ENCODE assay signal across 11 cellular contexts in the genomic region with DNA sequence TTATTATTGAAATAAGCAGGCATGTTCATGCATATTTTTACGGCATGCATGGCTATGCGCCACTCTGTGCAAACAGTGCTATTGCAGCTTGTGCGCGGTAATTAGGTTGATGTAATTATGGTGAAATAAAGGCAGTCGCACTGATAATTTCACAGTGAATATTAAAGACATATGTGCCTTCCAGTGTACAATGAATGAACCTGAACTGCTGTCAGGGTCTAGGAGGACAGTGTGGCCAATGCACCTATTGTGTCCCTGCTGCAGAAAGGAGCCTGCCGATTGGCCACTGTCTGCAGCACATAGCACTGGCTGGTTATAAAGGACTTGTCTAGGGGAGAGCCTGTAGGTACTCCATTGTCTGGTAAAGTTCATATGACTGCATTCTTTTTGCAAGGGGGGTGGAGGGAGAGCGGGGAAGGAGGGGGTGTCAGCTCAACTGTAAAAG.
A peak's percentile ranks its signal among the peaks of the same experiment; 100 is the strongest.
DNase-seq lines count a peak whose midpoint lies in the region; ATAC-seq and TF ChIP-seq lines count a peak whose summit lies in the region.
"Had no signal": no experiment of that assay in that cellular context is flagged by ENCODE, and none has a peak within 500 bp of the region (broad histone marks: within the 10 kb centered on the region; RNA-seq: fewer than 3 reads in every experiment).

No MANE protein-coding gene starts in this region.

- H3K4me1 Mint-ChIP-seq in WTC11, result peaks cover 10% of the 10 kb centered on the region
- no peaks in the 10 kb centered on the region for H3K4me1 Mint-ChIP-seq in CD4-positive, alpha-beta T cell (ENCODE audit: low read depth)

- intact Hi-C loops in CD4-positive, alpha-beta T cell (cut with DNase I, micrococcal nuclease), result no loop called here

- no peak overlapping the region for H3K27ac ChIP-seq in thoracic aorta
- H3K27ac ChIP-seq in CD4-positive, alpha-beta T cell (ENCODE audit: low read depth, low read length), result no peak overlapping the region
- H3K27ac ChIP-seq: A549, colonic mucosa had no signal

- H3K27ac Mint-ChIP-seq in WTC11, result no peak overlapping the region
- H3K27ac Mint-ChIP-seq in CD4-positive, alpha-beta T cell, result no peak overlapping the region

- no peak overlapping the region for H3K4me3 Mint-ChIP-seq in WTC11
- H3K4me3 Mint-ChIP-seq in CD4-positive, alpha-beta T cell, result no peak overlapping the region

- no peaks in the 10 kb centered on the region for H3K36me3 ChIP-seq in thoracic aorta
- H3K36me3 ChIP-seq: colonic mucosa had no signal

- POLR2A ChIA-PET in WTC11 (lab: Charles Lee), result no interaction called here
- POLR2A ChIA-PET in CD4-positive, alpha-beta T cell (lab: Charles Lee), result no interaction called here

- peak overlapping the region; percentile 66 for H3K4me3 ChIP-seq in thoracic aorta
- H3K4me3 ChIP-seq: A549, colonic mucosa had no signal

- TF ChIP-seq CTCF in WTC11 (IDR thresholded peaks at IDR 0.05), result no peak
- no peak for TF ChIP-seq CTCF in thoracic aorta (IDR thresholded peaks at IDR 0.05)
- no peak for TF ChIP-seq CTCF in CD4-positive, alpha-beta T cell (IDR thresholded peaks at IDR 0.05)

- DNase-seq in NCI-H748 (lab: John Stamatoyannopoulos, UW; ENCODE audit: unreplicated experiment) (peak; percentile 4), NCI-H748 treated with DMSO at 0.1 percent for 48 hours (lab: John Stamatoyannopoulos, UW) (no peak), WTC11 (ENCODE audit: low spot score) (no peak), iPS-NIHi11 (ENCODE audit: low spot score) (peak; percentile 15), thoracic aorta (ENCODE audit: low spot score) (no peak)
- DNase-seq in CD4-positive, alpha-beta T cell, result no peak
- DNase-seq: colonic mucosa, NCI-H187 treated with DMSO at 0.1 percent for 48 hours had no signal

- H3K9me3 ChIP-seq in thoracic aorta, result no peaks in the 10 kb centered on the region
- no peaks in the 10 kb centered on the region for H3K9me3 ChIP-seq in CD4-positive, alpha-beta T cell (ENCODE audit: control insufficient read depth, low read length)
- H3K9me3 ChIP-seq: A549, colonic mucosa had no signal

- H3K9me3 Mint-ChIP-seq in WTC11, result peaks cover 6% of the 10 kb centered on the region
- no peaks in the 10 kb centered on the region for H3K9me3 Mint-ChIP-seq in CD4-positive, alpha-beta T cell

- peaks cover 0 to 7% of the 10 kb centered on the region in 2 donors for H3K4me1 ChIP-seq in thoracic aorta (ENCODE audit: control insufficient read depth in 1 of 2, low read depth in 2 of 2)
- H3K4me1 ChIP-seq: A549, colonic mucosa had no signal

- H3K27me3 ChIP-seq in thoracic aorta (replicated peaks; ENCODE audit: insufficient read depth), result no peaks in the 10 kb centered on the region
- H3K27me3 ChIP-seq in CD4-positive, alpha-beta T cell (ENCODE audit: control insufficient read depth, insufficient read depth, low read length), result no peaks in the 10 kb centered on the region
- H3K27me3 ChIP-seq: colonic mucosa had no signal

- no peaks in the 10 kb centered on the region for H3K27me3 Mint-ChIP-seq in WTC11 (ENCODE audit: low read depth)
- H3K27me3 Mint-ChIP-seq in CD4-positive, alpha-beta T cell, result no peaks in the 10 kb centered on the region

- ATAC-seq in WTC11 (peak; percentile 71), thoracic aorta (ENCODE audit: insufficient number of reproducible peaks, low FRiP score, low read depth) (no peak), GM18861 (IDR thresholded peaks at IDR 0.05; ENCODE audit: unreplicated experiment) (no peak), HG03520 (IDR thresholded peaks at IDR 0.05; ENCODE audit: unreplicated experiment) (no peak)
- no peak for ATAC-seq in CD4-positive, alpha-beta T cell (ENCODE audit: poor library complexity)
- ATAC-seq: A549 had no signal

- H3K36me3 Mint-ChIP-seq in WTC11, result no peaks in the 10 kb centered on the region
- H3K36me3 Mint-ChIP-seq in CD4-positive, alpha-beta T cell (ENCODE audit: low read depth), result no peaks in the 10 kb centered on the region

- CTCF ChIA-PET in WTC11 (lab: Charles Lee), result no interaction called here
- CTCF ChIA-PET in CD4-positive, alpha-beta T cell (lab: Charles Lee), result interaction anchor here (0.6 kb wide), 1 partner anchor 9 kb away, joined by 3 read pairs; no protein-coding TSS in a partner anchor

TF ChIP-seq in WTC11, 78 proteins besides CTCF, POLR2A, EP300 and RAD21:
- TF ChIP-seq, protein P1, sequence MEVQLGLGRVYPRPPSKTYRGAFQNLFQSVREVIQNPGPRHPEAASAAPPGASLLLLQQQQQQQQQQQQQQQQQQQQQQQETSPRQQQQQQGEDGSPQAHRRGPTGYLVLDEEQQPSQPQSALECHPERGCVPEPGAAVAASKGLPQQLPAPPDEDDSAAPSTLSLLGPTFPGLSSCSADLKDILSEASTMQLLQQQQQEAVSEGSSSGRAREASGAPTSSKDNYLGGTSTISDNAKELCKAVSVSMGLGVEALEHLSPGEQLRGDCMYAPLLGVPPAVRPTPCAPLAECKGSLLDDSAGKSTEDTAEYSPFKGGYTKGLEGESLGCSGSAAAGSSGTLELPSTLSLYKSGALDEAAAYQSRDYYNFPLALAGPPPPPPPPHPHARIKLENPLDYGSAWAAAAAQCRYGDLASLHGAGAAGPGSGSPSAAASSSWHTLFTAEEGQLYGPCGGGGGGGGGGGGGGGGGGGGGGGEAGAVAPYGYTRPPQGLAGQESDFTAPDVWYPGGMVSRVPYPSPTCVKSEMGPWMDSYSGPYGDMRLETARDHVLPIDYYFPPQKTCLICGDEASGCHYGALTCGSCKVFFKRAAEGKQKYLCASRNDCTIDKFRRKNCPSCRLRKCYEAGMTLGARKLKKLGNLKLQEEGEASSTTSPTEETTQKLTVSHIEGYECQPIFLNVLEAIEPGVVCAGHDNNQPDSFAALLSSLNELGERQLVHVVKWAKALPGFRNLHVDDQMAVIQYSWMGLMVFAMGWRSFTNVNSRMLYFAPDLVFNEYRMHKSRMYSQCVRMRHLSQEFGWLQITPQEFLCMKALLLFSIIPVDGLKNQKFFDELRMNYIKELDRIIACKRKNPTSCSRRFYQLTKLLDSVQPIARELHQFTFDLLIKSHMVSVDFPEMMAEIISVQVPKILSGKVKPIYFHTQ (CRISPR knock-in tag; IDR thresholded peaks at IDR 0.05), result no peak
- no peak for TF ChIP-seq ELF4 (CRISPR knock-in tag; IDR thresholded peaks at IDR 0.05; ENCODE audit: low read depth)

Comparison
In these comparisons a context has a peak if more than half of its experiments do, and no peak if none do; other contexts are left out.
1. DNase-seq: peak in NCI-H748 (single experiment) and iPS-NIHi11 (single experiment); none in NCI-H748 treated with DMSO at 0.1 percent for 48 hours (single experiment), WTC11 (single experiment), thoracic aorta (single experiment) and CD4-positive, alpha-beta T cell (0 of 10).